1 cellular context compared by ENCODE assay signal in the genomic region with DNA sequence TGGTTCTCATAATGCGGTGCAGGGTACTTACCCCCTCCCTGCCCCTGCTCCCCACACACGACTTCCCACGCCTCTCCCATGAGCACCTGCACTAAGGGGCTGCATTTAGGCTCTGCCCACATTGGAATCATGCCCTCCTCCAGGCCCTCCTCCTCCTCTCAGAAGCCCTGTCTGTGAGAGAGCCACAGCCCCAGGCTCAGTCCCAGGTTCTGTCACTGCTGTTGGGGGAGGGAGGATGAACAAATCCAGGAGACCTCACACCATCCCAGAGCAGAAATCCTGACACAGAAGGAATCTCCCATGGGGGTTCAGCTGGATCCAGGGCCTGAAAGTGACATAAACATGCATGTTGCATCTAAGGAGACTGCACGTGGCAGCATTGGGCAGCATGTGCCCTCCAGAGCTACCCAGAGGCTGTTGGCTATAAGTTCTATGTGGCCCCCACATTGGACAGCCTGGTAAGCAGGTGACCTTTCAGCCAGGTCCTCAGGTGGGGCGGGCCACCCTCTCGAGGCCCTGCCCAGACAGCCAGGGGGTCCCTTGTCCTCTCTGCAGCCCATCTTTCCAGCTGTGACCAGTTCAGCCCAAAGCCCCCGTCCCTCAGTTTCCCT.
TF ChIP-seq lines count a peak whose summit lies in the region.

No MANE protein-coding gene starts in this region.

TF ChIP-seq in H1, 55 proteins besides CTCF, POLR2A, EP300 and RAD21:
- TF ChIP-seq BACH1 (IDR thresholded peaks at IDR 0.05; ENCODE audit: low read length): no peak
- TF ChIP-seq, protein P1, sequence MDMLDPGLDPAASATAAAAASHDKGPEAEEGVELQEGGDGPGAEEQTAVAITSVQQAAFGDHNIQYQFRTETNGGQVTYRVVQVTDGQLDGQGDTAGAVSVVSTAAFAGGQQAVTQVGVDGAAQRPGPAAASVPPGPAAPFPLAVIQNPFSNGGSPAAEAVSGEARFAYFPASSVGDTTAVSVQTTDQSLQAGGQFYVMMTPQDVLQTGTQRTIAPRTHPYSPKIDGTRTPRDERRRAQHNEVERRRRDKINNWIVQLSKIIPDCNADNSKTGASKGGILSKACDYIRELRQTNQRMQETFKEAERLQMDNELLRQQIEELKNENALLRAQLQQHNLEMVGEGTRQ (IDR thresholded peaks at IDR 0.05; ENCODE audit: low read length): no peak
- no peak for TF ChIP-seq GABPA (IDR thresholded peaks at IDR 0.05; ENCODE audit: borderline replicate concordance, insufficient read depth, low read length)
- no peak for TF ChIP-seq CREB1 (IDR thresholded peaks at IDR 0.05)
- TF ChIP-seq CHD1 (IDR thresholded peaks at IDR 0.05; ENCODE audit: low read depth, low read length): no peak
- no peak for TF ChIP-seq ZNF274 (IDR thresholded peaks at IDR 0.05; ENCODE audit: borderline replicate concordance, extremely low read depth, low read length)
- no peak for TF ChIP-seq POU5F1 (IDR thresholded peaks at IDR 0.05; ENCODE audit: low read depth, low read length)
- TF ChIP-seq, protein P2, sequence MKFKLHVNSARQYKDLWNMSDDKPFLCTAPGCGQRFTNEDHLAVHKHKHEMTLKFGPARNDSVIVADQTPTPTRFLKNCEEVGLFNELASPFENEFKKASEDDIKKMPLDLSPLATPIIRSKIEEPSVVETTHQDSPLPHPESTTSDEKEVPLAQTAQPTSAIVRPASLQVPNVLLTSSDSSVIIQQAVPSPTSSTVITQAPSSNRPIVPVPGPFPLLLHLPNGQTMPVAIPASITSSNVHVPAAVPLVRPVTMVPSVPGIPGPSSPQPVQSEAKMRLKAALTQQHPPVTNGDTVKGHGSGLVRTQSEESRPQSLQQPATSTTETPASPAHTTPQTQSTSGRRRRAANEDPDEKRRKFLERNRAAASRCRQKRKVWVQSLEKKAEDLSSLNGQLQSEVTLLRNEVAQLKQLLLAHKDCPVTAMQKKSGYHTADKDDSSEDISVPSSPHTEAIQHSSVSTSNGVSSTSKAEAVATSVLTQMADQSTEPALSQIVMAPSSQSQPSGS (IDR thresholded peaks at IDR 0.05; ENCODE audit: low read length): no peak
- no peak for TF ChIP-seq CHD2 (IDR thresholded peaks at IDR 0.05; ENCODE audit: low read length)
- no peak for TF ChIP-seq SIN3A (conservative IDR thresholded peaks at IDR 0.05 in 1 of 2, IDR thresholded peaks at IDR 0.05 in 1 of 2; ENCODE audit: low read depth in 1 of 2, low read length in 2 of 2)
- no peak for TF ChIP-seq KDM1A (IDR thresholded peaks at IDR 0.05; ENCODE audit: borderline replicate concordance, low read length)
- no peak for TF ChIP-seq SP4 (IDR thresholded peaks at IDR 0.05; ENCODE audit: low read length)
- TF ChIP-seq JUND (IDR thresholded peaks at IDR 0.05; ENCODE audit: low read length): no peak
- TF ChIP-seq FOSL1 (IDR thresholded peaks at IDR 0.05; ENCODE audit: insufficient read depth, low read depth, low read length): no peak
- no peak for TF ChIP-seq KDM5A (IDR thresholded peaks at IDR 0.05; ENCODE audit: low read length)
- no peak for TF ChIP-seq SP1 (IDR thresholded peaks at IDR 0.05; ENCODE audit: low read depth, low read length)
- TF ChIP-seq CEBPB (IDR thresholded peaks at IDR 0.05; ENCODE audit: low read depth, low read length): no peak
